ENCODE assay signal across 14 cellular contexts in the genomic region with DNA sequence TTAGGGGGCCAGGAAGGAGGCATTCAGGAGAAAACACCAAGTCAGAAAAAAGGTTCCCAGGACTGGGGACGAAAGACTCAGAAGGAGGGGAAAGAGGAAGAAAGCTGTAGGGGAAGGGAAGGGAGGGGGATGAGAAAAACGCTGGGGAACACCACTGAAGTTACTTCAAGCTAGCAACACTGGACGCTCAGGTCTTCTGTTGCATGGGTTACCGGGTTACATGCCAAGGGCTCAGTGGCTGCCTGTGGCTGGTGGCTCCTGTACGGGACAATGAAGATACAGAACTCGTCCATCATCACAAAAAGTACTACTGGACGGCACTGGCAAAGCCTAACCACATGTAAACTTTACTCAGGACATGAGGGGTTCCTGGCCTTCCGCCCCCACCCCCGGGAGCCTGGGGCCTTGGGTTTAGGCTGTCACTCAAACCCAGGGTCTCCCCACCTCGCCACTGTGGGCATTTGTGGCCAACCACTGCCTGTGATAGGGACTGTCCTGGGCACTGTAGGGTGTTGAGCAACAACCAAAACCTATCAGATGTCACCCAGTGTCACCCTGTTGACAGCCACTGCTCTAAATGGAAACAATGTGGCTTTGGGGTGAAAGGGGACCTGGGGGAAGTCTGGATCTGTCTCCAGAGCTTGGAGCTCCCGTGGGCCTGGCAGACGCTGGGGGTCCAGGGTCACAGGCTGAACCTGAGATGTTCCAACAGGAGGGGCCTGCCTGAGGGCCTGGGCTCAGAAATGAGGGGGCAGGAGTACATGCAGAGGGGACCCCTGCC. TPM values are rescaled to one million over a fixed set of nuclear protein-coding genes. Genes with fewer than 3 reads are reported as not detected.
A peak's percentile ranks its signal among the peaks of the same experiment; 100 is the strongest.
DNase-seq lines count a peak whose midpoint lies in the region; ATAC-seq and TF ChIP-seq lines count a peak whose summit lies in the region.
"Had no signal": no experiment of that assay in that cellular context is flagged by ENCODE, and none has a peak within 500 bp of the region (broad histone marks: within the 10 kb centered on the region; RNA-seq: fewer than 3 reads in every experiment).

No MANE protein-coding gene starts in this region.

- TF ChIP-seq CTCF in esophagus squamous epithelium (IDR thresholded peaks at IDR 0.05) = no peak
- no peak for TF ChIP-seq CTCF in neutrophil (IDR thresholded peaks at IDR 0.05)
- TF ChIP-seq CTCF in body of pancreas (IDR thresholded peaks at IDR 0.05) = no peak

- no peaks in the 10 kb centered on the region for H3K27me3 ChIP-seq in CD4-positive, alpha-beta memory T cell (ENCODE audit: insufficient read depth, low read length)
- no peaks in the 10 kb centered on the region for H3K27me3 ChIP-seq in esophagus squamous epithelium
- H3K27me3 ChIP-seq in neutrophil = no peaks in the 10 kb centered on the region
- no peaks in the 10 kb centered on the region for H3K27me3 ChIP-seq in H7 (ENCODE audit: control insufficient read depth, insufficient read depth, low read length)
- no peaks in the 10 kb centered on the region for H3K27me3 ChIP-seq in body of pancreas

- 67 to 78% methylated on average over 10 of the region's 12 CpGs for WGBS in esophagus squamous epithelium, 2 donors
- 71% methylated on average over 11 to 12 of the region's 12 CpGs for WGBS in body of pancreas, 2 donors

- peaks cover 0 to 17% (median 9%) of the 10 kb centered on the region in 4 donors for H3K4me1 Mint-ChIP-seq in CD4-positive, alpha-beta memory T cell

- no peak overlapping the region for H3K4me3 ChIP-seq in CD4-positive, alpha-beta memory T cell (ENCODE audit: low read length in 2 of 2)
- H3K4me3 ChIP-seq in esophagus squamous epithelium = no peak overlapping the region
- H3K4me3 ChIP-seq in neutrophil (ENCODE audit: low read depth in 1 of 2, low read length in 1 of 2) = peak overlapping the region; percentile 33 to 45
- no peak overlapping the region for H3K4me3 ChIP-seq in H7 (ENCODE audit: insufficient read depth, low read depth, low read length)
- no peak overlapping the region for H3K4me3 ChIP-seq in body of pancreas

- H3K27ac ChIP-seq in CD4-positive, alpha-beta memory T cell (ENCODE audit: low read depth, low read length) = no peak overlapping the region
- H3K27ac ChIP-seq in esophagus squamous epithelium (peak overlapping the region; percentile 10 to 68 (median 42)), neutrophil (peak overlapping the region; percentile 97), body of pancreas (peak overlapping the region in 1 of 4 donors; percentile 34)

- peak overlapping the region in 4 of 7 donors; percentile 65 to 89 (median 77) for H3K27ac Mint-ChIP-seq in CD4-positive, alpha-beta memory T cell
- H3K27ac Mint-ChIP-seq: mesothelial cell of epicardium had no signal

- CTCF ChIA-PET in CD4-positive, alpha-beta memory T cell (lab: Charles Lee; ENCODE audit: partially characterized antibody) = no interaction called here

- no peaks in the 10 kb centered on the region for H3K36me3 ChIP-seq in CD4-positive, alpha-beta memory T cell (ENCODE audit: insufficient read depth, low read length)
- H3K36me3 ChIP-seq in esophagus squamous epithelium (no peaks in the 10 kb centered on the region), neutrophil (no peaks in the 10 kb centered on the region), H7 (replicated peaks; ENCODE audit: control insufficient read depth, insufficient read depth, low read length) (no peaks in the 10 kb centered on the region), body of pancreas (replicated peaks in 1 of 2; ENCODE audit: insufficient read depth in 1 of 2, low read depth in 2 of 2) (no peaks in the 10 kb centered on the region)

- no peak for DNase-seq in CD4-positive, alpha-beta memory T cell
- DNase-seq in NOMO-1 (lab: John Stamatoyannopoulos, UW; ENCODE audit: unreplicated experiment in 2 of 2) (peak; percentile 48 to 60), esophagus squamous epithelium (lab: John Stamatoyannopoulos, UW) (no peak), H7 (no peak), body of pancreas (no peak)
- DNase-seq in activated naive CD4-positive, alpha-beta T cell treated with Interleukin-2 at 50 U/mL for 16 hours = no peak
- DNase-seq: effector memory CD4-positive, alpha-beta T cell; NCI-H1694; small intestine; T-helper 9 cell had no signal

- no peak for ATAC-seq in HG03460 (IDR thresholded peaks at IDR 0.05; ENCODE audit: unreplicated experiment)
- ATAC-seq in body of pancreas = no peak

- TF ChIP-seq POLR2A in esophagus squamous epithelium (IDR thresholded peaks at IDR 0.05) (no peak), body of pancreas (IDR thresholded peaks at IDR 0.05) (no peak)

- H3K9me3 Mint-ChIP-seq in CD4-positive, alpha-beta memory T cell = no peaks in the 10 kb centered on the region
- H3K9me3 Mint-ChIP-seq: mesothelial cell of epicardium had no signal

- peaks cover 3 to 5% of the 10 kb centered on the region in 2 donors for H3K27me3 Mint-ChIP-seq in CD4-positive, alpha-beta memory T cell

- no peaks in the 10 kb centered on the region for H3K9me3 ChIP-seq in CD4-positive, alpha-beta memory T cell (ENCODE audit: control insufficient read depth in 1 of 2, low read length in 2 of 2)
- H3K9me3 ChIP-seq in esophagus squamous epithelium = no peaks in the 10 kb centered on the region
- no peaks in the 10 kb centered on the region for H3K9me3 ChIP-seq in neutrophil
- H3K9me3 ChIP-seq in body of pancreas = no peaks in the 10 kb centered on the region

- no peak overlapping the region for H3K4me3 Mint-ChIP-seq in CD4-positive, alpha-beta memory T cell
- H3K4me3 Mint-ChIP-seq: mesothelial cell of epicardium had no signal

- no peaks in the 10 kb centered on the region for H3K4me1 ChIP-seq in CD4-positive, alpha-beta memory T cell (ENCODE audit: insufficient read depth, low read length)
- peaks cover 12 to 44% (median 13%) of the 10 kb centered on the region in 3 donors for H3K4me1 ChIP-seq in esophagus squamous epithelium
- H3K4me1 ChIP-seq in neutrophil (ENCODE audit: control insufficient read depth in 1 of 2, insufficient read depth in 1 of 2, low read depth in 1 of 2, low read length in 1 of 2) = peaks cover 59 to 66% of the 10 kb centered on the region in 2 experiments
- H3K4me1 ChIP-seq in body of pancreas = peaks cover 5% of the 10 kb centered on the region

- intact Hi-C loops in CD4-positive, alpha-beta memory T cell (cut with micrococcal nuclease) = no loop called here
- intact Hi-C loops in esophagus squamous epithelium (cut with DNase I) (no loop called here), body of pancreas (cut with DNase I) (no loop called here)

- no peaks in the 10 kb centered on the region for H3K36me3 Mint-ChIP-seq in CD4-positive, alpha-beta memory T cell
- H3K36me3 Mint-ChIP-seq: mesothelial cell of epicardium had no signal

- POLR2A ChIA-PET in CD4-positive, alpha-beta memory T cell (lab: Charles Lee; ENCODE audit: partially characterized antibody) = no interaction called here

RNA-seq across cellular contexts. Expression of a gene that starts 40.3 kb away (rescaled TPM):
- total RNA-seq in CD4-positive, alpha-beta memory T cell = 1 to 10 TPM; 1.2 to 1.3 TPM
- under 1 TPM in 1 of 2 donors, not detected in 1; 0.55 TPM for polyA plus RNA-seq in CD4-positive, alpha-beta memory T cell
- total RNA-seq in esophagus squamous epithelium = 10 to 100 TPM in 2 of 4 donors, 1 to 10 TPM in 2; 4.5 to 22.9 (median 14.6) TPM
- total RNA-seq in H7 (2014; rRNA removed; shearing (Covaris generic)) = under 0.01 TPM in 1 of 2 replicates, not detected in the other
- 10 to 100 TPM; 14.2 to 19.2 TPM for total RNA-seq in body of pancreas
- total RNA-seq: HT-29 had no signal

Comparison
In these comparisons a context has a peak if more than half of its experiments do, and no peak if none do; other contexts are left out.
1. DNase-seq: peak in NOMO-1 (2 of 2); none in CD4-positive, alpha-beta memory T cell (0 of 5), esophagus squamous epithelium (single experiment), H7 (single experiment), body of pancreas (0 of 4) and activated naive CD4-positive, alpha-beta T cell treated with Interleukin-2 at 50 U/mL for 16 hours (single experiment).
2. H3K4me3 ChIP-seq: peak in neutrophil (2 of 2); none in CD4-positive, alpha-beta memory T cell (0 of 2), esophagus squamous epithelium (0 of 4), H7 (single experiment) and body of pancreas (0 of 2).